1 cellular context compared by ENCODE assay signal in genomic region chr22:23181763-23182288, GRCh38.
TF ChIP-seq lines count a peak whose summit lies in the region.

No MANE protein-coding gene starts in this region.

TF ChIP-seq in HepG2, 621 proteins besides CTCF, POLR2A, EP300 and RAD21 (continued from another document and continues in another):
- TF ChIP-seq, protein P1, sequence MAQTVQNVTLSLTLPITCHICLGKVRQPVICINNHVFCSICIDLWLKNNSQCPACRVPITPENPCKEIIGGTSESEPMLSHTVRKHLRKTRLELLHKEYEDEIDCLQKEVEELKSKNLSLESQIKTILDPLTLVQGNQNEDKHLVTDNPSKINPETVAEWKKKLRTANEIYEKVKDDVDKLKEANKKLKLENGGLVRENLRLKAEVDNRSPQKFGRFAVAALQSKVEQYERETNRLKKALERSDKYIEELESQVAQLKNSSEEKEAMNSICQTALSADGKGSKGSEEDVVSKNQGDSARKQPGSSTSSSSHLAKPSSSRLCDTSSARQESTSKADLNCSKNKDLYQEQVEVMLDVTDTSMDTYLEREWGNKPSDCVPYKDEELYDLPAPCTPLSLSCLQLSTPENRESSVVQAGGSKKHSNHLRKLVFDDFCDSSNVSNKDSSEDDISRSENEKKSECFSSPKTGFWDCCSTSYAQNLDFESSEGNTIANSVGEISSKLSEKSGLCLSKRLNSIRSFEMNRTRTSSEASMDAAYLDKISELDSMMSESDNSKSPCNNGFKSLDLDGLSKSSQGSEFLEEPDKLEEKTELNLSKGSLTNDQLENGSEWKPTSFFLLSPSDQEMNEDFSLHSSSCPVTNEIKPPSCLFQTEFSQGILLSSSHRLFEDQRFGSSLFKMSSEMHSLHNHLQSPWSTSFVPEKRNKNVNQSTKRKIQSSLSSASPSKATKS (CRISPR knock-in tag; IDR thresholded peaks at IDR 0.05), result no peak
- TF ChIP-seq ZNF780A (CRISPR knock-in tag; IDR thresholded peaks at IDR 0.05), result no peak
- no peak for TF ChIP-seq AGO1 (IDR thresholded peaks at IDR 0.05; ENCODE audit: low read depth, low read length, poor library complexity, severe bottlenecking)
- TF ChIP-seq, protein P2, sequence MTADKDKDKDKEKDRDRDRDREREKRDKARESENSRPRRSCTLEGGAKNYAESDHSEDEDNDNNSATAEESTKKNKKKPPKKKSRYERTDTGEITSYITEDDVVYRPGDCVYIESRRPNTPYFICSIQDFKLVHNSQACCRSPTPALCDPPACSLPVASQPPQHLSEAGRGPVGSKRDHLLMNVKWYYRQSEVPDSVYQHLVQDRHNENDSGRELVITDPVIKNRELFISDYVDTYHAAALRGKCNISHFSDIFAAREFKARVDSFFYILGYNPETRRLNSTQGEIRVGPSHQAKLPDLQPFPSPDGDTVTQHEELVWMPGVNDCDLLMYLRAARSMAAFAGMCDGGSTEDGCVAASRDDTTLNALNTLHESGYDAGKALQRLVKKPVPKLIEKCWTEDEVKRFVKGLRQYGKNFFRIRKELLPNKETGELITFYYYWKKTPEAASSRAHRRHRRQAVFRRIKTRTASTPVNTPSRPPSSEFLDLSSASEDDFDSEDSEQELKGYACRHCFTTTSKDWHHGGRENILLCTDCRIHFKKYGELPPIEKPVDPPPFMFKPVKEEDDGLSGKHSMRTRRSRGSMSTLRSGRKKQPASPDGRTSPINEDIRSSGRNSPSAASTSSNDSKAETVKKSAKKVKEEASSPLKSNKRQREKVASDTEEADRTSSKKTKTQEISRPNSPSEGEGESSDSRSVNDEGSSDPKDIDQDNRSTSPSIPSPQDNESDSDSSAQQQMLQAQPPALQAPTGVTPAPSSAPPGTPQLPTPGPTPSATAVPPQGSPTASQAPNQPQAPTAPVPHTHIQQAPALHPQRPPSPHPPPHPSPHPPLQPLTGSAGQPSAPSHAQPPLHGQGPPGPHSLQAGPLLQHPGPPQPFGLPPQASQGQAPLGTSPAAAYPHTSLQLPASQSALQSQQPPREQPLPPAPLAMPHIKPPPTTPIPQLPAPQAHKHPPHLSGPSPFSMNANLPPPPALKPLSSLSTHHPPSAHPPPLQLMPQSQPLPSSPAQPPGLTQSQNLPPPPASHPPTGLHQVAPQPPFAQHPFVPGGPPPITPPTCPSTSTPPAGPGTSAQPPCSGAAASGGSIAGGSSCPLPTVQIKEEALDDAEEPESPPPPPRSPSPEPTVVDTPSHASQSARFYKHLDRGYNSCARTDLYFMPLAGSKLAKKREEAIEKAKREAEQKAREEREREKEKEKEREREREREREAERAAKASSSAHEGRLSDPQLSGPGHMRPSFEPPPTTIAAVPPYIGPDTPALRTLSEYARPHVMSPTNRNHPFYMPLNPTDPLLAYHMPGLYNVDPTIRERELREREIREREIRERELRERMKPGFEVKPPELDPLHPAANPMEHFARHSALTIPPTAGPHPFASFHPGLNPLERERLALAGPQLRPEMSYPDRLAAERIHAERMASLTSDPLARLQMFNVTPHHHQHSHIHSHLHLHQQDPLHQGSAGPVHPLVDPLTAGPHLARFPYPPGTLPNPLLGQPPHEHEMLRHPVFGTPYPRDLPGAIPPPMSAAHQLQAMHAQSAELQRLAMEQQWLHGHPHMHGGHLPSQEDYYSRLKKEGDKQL (CRISPR knock-in tag; IDR thresholded peaks at IDR 0.05; ENCODE audit: low read depth), result no peak
- TF ChIP-seq, protein P3, sequence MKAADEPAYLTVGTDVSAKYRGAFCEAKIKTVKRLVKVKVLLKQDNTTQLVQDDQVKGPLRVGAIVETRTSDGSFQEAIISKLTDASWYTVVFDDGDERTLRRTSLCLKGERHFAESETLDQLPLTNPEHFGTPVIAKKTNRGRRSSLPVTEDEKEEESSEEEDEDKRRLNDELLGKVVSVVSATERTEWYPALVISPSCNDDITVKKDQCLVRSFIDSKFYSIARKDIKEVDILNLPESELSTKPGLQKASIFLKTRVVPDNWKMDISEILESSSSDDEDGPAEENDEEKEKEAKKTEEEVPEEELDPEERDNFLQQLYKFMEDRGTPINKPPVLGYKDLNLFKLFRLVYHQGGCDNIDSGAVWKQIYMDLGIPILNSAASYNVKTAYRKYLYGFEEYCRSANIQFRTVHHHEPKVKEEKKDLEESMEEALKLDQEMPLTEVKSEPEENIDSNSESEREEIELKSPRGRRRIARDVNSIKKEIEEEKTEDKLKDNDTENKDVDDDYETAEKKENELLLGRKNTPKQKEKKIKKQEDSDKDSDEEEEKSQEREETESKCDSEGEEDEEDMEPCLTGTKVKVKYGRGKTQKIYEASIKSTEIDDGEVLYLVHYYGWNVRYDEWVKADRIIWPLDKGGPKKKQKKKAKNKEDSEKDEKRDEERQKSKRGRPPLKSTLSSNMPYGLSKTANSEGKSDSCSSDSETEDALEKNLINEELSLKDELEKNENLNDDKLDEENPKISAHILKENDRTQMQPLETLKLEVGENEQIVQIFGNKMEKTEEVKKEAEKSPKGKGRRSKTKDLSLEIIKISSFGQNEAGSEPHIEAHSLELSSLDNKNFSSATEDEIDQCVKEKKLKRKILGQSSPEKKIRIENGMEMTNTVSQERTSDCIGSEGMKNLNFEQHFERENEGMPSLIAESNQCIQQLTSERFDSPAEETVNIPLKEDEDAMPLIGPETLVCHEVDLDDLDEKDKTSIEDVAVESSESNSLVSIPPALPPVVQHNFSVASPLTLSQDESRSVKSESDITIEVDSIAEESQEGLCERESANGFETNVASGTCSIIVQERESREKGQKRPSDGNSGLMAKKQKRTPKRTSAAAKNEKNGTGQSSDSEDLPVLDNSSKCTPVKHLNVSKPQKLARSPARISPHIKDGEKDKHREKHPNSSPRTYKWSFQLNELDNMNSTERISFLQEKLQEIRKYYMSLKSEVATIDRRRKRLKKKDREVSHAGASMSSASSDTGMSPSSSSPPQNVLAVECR (CRISPR knock-in tag; IDR thresholded peaks at IDR 0.05; ENCODE audit: borderline replicate concordance), result 0 out of 2 replicates have a peak, but pooled peaks have one; percentile 2
- no peak for TF ChIP-seq PRDM4 (CRISPR knock-in tag; IDR thresholded peaks at IDR 0.05; ENCODE audit: borderline replicate concordance)
- peak; percentile 62 for TF ChIP-seq MNT (IDR thresholded peaks at IDR 0.05)
- TF ChIP-seq HMGXB4 (CRISPR knock-in tag; IDR thresholded peaks at IDR 0.05; ENCODE audit: borderline replicate concordance in 1 of 2, low read depth in 1 of 2), result no peak
- no peak; a peak in 1 of 4 replicates for TF ChIP-seq KLF16 (CRISPR knock-in tag; IDR thresholded peaks at IDR 0.05)
- no peak for TF ChIP-seq ZNF446 (CRISPR knock-in tag; IDR thresholded peaks at IDR 0.05)
- TF ChIP-seq ZNF709 (CRISPR knock-in tag; IDR thresholded peaks at IDR 0.05), result no peak
- no peak for TF ChIP-seq YEATS4 (CRISPR knock-in tag; IDR thresholded peaks at IDR 0.05; ENCODE audit: borderline replicate concordance)
- no peak for TF ChIP-seq ZKSCAN1 (IDR thresholded peaks at IDR 0.05; ENCODE audit: low read length)
- no peak for TF ChIP-seq NR2F6 (IDR thresholded peaks at IDR 0.05)
- TF ChIP-seq NR2F6 (CRISPR knock-in tag; IDR thresholded peaks at IDR 0.05), result no peak
- TF ChIP-seq ZNF710 (CRISPR knock-in tag; IDR thresholded peaks at IDR 0.05; ENCODE audit: borderline replicate concordance), result no peak
- no peak for TF ChIP-seq ZNF235 (CRISPR knock-in tag; IDR thresholded peaks at IDR 0.05; ENCODE audit: borderline replicate concordance)
- no peak; the same call in 1 of the 2 replicates for TF ChIP-seq MXD3 (CRISPR knock-in tag; IDR thresholded peaks at IDR 0.05)
- no peak for TF ChIP-seq PRPF4 (IDR thresholded peaks at IDR 0.05; ENCODE audit: low read depth, low read length, poor library complexity, severe bottlenecking)
- no peak for TF ChIP-seq MAFG (CRISPR knock-in tag; IDR thresholded peaks at IDR 0.05)
- no peak for TF ChIP-seq ZNF160 (CRISPR knock-in tag; IDR thresholded peaks at IDR 0.05)
- no peak for TF ChIP-seq ATF1 (CRISPR knock-in tag; IDR thresholded peaks at IDR 0.05)
- no peak for TF ChIP-seq ZNF441 (CRISPR knock-in tag; IDR thresholded peaks at IDR 0.05; ENCODE audit: borderline replicate concordance)
